ENCODE assay signal across 2 cellular contexts in the genomic region with DNA sequence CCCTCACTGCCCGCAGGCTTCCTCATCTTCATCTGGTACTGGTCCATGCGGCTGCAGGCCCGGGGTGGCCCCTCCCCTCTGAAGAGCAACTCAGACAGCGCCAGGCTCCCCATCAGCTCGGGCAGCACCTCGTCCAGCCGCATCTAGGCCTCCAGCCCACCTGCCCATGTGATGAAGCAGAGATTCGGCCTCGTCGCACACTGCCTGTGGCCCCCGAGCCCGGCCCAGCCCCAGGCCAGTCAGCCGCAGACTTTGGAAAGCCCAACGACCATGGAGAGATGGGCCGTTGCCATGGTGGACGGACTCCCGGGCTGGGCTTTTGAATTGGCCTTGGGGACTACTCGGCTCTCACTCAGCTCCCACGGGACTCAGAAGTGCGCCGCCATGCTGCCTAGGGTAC.
A peak's percentile ranks its signal among the peaks of the same experiment; 100 is the strongest.
TF ChIP-seq lines count a peak whose summit lies in the region.

No MANE protein-coding gene starts in this region.

TF ChIP-seq in HepG2, 621 proteins besides CTCF, POLR2A, EP300 and RAD21:
- 0 out of 2 replicates have a peak, but pooled peaks have one; percentile 22 for TF ChIP-seq PCBP1 (IDR thresholded peaks at IDR 0.05; ENCODE audit: borderline replicate concordance, low read depth, low read length)
- no peak for TF ChIP-seq ZNF703 (CRISPR knock-in tag; IDR thresholded peaks at IDR 0.05; ENCODE audit: borderline replicate concordance)

TF ChIP-seq in GM23338, 12 proteins besides CTCF, POLR2A, EP300 and RAD21:
- TF ChIP-seq NANOG (IDR thresholded peaks at IDR 0.05; ENCODE audit: borderline replicate concordance), result no peak
- TF ChIP-seq ZNF114 (CRISPR knock-in tag; IDR thresholded peaks at IDR 0.05), result no peak
- no peak for TF ChIP-seq JUNB (IDR thresholded peaks at IDR 0.05; ENCODE audit: unreplicated experiment)
- TF ChIP-seq, protein P1, sequence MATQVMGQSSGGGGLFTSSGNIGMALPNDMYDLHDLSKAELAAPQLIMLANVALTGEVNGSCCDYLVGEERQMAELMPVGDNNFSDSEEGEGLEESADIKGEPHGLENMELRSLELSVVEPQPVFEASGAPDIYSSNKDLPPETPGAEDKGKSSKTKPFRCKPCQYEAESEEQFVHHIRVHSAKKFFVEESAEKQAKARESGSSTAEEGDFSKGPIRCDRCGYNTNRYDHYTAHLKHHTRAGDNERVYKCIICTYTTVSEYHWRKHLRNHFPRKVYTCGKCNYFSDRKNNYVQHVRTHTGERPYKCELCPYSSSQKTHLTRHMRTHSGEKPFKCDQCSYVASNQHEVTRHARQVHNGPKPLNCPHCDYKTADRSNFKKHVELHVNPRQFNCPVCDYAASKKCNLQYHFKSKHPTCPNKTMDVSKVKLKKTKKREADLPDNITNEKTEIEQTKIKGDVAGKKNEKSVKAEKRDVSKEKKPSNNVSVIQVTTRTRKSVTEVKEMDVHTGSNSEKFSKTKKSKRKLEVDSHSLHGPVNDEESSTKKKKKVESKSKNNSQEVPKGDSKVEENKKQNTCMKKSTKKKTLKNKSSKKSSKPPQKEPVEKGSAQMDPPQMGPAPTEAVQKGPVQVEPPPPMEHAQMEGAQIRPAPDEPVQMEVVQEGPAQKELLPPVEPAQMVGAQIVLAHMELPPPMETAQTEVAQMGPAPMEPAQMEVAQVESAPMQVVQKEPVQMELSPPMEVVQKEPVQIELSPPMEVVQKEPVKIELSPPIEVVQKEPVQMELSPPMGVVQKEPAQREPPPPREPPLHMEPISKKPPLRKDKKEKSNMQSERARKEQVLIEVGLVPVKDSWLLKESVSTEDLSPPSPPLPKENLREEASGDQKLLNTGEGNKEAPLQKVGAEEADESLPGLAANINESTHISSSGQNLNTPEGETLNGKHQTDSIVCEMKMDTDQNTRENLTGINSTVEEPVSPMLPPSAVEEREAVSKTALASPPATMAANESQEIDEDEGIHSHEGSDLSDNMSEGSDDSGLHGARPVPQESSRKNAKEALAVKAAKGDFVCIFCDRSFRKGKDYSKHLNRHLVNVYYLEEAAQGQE (IDR thresholded peaks at IDR 0.05; ENCODE audit: unreplicated experiment), result no peak
- no peak for TF ChIP-seq STAT1 (IDR thresholded peaks at IDR 0.05; ENCODE audit: unreplicated experiment)
- no peak for TF ChIP-seq ZNF331 (CRISPR knock-in tag; IDR thresholded peaks at IDR 0.05; ENCODE audit: low read depth)
- TF ChIP-seq, protein P2, sequence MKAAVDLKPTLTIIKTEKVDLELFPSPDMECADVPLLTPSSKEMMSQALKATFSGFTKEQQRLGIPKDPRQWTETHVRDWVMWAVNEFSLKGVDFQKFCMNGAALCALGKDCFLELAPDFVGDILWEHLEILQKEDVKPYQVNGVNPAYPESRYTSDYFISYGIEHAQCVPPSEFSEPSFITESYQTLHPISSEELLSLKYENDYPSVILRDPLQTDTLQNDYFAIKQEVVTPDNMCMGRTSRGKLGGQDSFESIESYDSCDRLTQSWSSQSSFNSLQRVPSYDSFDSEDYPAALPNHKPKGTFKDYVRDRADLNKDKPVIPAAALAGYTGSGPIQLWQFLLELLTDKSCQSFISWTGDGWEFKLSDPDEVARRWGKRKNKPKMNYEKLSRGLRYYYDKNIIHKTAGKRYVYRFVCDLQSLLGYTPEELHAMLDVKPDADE (IDR thresholded peaks at IDR 0.05), result no peak
- TF ChIP-seq, protein P3, sequence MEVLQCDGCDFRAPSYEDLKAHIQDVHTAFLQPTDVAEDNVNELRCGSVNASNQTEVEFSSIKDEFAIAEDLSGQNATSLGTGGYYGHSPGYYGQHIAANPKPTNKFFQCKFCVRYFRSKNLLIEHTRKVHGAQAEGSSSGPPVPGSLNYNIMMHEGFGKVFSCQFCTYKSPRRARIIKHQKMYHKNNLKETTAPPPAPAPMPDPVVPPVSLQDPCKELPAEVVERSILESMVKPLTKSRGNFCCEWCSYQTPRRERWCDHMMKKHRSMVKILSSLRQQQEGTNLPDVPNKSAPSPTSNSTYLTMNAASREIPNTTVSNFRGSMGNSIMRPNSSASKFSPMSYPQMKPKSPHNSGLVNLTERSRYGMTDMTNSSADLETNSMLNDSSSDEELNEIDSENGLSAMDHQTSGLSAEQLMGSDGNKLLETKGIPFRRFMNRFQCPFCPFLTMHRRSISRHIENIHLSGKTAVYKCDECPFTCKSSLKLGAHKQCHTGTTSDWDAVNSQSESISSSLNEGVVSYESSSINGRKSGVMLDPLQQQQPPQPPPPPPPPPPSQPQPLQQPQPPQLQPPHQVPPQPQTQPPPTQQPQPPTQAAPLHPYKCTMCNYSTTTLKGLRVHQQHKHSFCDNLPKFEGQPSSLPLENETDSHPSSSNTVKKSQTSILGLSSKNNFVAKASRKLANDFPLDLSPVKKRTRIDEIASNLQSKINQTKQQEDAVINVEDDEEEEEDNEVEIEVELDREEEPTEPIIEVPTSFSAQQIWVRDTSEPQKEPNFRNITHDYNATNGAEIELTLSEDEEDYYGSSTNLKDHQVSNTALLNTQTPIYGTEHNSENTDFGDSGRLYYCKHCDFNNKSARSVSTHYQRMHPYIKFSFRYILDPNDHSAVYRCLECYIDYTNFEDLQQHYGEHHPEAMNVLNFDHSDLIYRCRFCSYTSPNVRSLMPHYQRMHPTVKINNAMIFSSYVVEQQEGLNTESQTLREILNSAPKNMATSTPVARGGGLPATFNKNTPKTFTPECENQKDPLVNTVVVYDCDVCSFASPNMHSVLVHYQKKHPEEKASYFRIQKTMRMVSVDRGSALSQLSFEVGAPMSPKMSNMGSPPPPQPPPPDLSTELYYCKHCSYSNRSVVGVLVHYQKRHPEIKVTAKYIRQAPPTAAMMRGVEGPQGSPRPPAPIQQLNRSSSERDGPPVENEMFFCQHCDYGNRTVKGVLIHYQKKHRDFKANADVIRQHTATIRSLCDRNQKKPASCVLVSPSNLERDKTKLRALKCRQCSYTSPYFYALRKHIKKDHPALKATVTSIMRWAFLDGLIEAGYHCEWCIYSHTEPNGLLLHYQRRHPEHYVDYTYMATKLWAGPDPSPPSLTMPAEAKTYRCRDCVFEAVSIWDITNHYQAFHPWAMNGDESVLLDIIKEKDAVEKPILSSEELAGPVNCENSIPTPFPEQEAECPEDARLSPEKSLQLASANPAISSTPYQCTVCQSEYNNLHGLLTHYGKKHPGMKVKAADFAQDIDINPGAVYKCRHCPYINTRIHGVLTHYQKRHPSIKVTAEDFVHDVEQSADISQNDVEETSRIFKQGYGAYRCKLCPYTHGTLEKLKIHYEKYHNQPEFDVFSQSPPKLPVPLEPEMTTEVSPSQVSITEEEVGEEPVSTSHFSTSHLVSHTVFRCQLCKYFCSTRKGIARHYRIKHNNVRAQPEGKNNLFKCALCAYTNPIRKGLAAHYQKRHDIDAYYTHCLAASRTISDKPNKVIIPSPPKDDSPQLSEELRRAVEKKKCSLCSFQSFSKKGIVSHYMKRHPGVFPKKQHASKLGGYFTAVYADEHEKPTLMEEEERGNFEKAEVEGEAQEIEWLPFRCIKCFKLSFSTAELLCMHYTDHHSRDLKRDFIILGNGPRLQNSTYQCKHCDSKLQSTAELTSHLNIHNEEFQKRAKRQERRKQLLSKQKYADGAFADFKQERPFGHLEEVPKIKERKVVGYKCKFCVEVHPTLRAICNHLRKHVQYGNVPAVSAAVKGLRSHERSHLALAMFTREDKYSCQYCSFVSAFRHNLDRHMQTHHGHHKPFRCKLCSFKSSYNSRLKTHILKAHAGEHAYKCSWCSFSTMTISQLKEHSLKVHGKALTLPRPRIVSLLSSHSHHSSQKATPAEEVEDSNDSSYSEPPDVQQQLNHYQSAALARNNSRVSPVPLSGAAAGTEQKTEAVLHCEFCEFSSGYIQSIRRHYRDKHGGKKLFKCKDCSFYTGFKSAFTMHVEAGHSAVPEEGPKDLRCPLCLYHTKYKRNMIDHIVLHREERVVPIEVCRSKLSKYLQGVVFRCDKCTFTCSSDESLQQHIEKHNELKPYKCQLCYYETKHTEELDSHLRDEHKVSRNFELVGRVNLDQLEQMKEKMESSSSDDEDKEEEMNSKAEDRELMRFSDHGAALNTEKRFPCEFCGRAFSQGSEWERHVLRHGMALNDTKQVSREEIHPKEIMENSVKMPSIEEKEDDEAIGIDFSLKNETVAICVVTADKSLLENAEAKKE (CRISPR knock-in tag; IDR thresholded peaks at IDR 0.05), result no peak
- no peak for TF ChIP-seq EZH2phosphoT487 (IDR thresholded peaks at IDR 0.05; ENCODE audit: unreplicated experiment)
- no peak for TF ChIP-seq CREB1 (CRISPR knock-in tag; IDR thresholded peaks at IDR 0.05; ENCODE audit: low read depth)
